1 cellular context compared by ENCODE assay signal in genomic region chr3:174243194-174243593, GRCh38.
TF ChIP-seq lines count a peak whose summit lies in the region.

No MANE protein-coding gene starts in this region.

TF ChIP-seq in IMR-90, 13 proteins besides CTCF, POLR2A, EP300 and RAD21:
- TF ChIP-seq, protein P1, sequence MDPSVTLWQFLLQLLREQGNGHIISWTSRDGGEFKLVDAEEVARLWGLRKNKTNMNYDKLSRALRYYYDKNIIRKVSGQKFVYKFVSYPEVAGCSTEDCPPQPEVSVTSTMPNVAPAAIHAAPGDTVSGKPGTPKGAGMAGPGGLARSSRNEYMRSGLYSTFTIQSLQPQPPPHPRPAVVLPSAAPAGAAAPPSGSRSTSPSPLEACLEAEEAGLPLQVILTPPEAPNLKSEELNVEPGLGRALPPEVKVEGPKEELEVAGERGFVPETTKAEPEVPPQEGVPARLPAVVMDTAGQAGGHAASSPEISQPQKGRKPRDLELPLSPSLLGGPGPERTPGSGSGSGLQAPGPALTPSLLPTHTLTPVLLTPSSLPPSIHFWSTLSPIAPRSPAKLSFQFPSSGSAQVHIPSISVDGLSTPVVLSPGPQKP (IDR thresholded peaks at IDR 0.05; ENCODE audit: borderline replicate concordance, low read depth, low read length) = no peak
- TF ChIP-seq MXI1 (IDR thresholded peaks at IDR 0.05; ENCODE audit: borderline replicate concordance, low read depth, low read length) (no peak), NFE2L2 (IDR thresholded peaks at IDR 0.05; ENCODE audit: low read depth, low read length) (no peak), SMC3 (IDR thresholded peaks at IDR 0.05; ENCODE audit: low read depth, low read length) (no peak), MAFK (IDR thresholded peaks at IDR 0.05; ENCODE audit: low read depth, low read length) (no peak), MAZ (IDR thresholded peaks at IDR 0.05; ENCODE audit: borderline replicate concordance, low read depth, low read length) (no peak), FOS (IDR thresholded peaks at IDR 0.05; ENCODE audit: low read depth, low read length) (no peak), CHD1 (IDR thresholded peaks at IDR 0.05; ENCODE audit: low read depth, low read length) (no peak), CEBPB (IDR thresholded peaks at IDR 0.05; ENCODE audit: low read depth, low read length) (no peak), RCOR1 (IDR thresholded peaks at IDR 0.05; ENCODE audit: insufficient replicate concordance, low read length) (no peak), USF2 (IDR thresholded peaks at IDR 0.05; ENCODE audit: low read depth, low read length) (no peak), BHLHE40 (IDR thresholded peaks at IDR 0.05; ENCODE audit: low read depth, low read length) (no peak), RFX5 (IDR thresholded peaks at IDR 0.05; ENCODE audit: low read depth, low read length) (no peak)
